Comparison of ENCODE assay signal across 8 cellular contexts in genomic region chr9:22244141-22245011, GRCh38.
A peak's percentile ranks its signal among the peaks of the same experiment; 100 is the strongest.
DNase-seq lines count a peak whose midpoint lies in the region; ATAC-seq, FAIRE-seq and TF ChIP-seq lines count a peak whose summit lies in the region.

No MANE protein-coding gene starts in this region.

- H3K9me3 ChIP-seq in AG04450 (ENCODE audit: control insufficient read depth, insufficient read depth, low read length) (no peaks in the 10 kb centered on the region), HepG2 (ENCODE audit: low read length) (no peaks in the 10 kb centered on the region), uterus (no peaks in the 10 kb centered on the region)

- intact Hi-C loops in HepG2 (cut with micrococcal nuclease; ENCODE audit: unreplicated experiment) (loop anchor here (1.0 to 2.0 kb wide), 3 partner anchors 208 to 431 kb away; partner anchors contain the start of gene CDKN2B), uterus (cut with DNase I; ENCODE audit: low total_unique reads) (loop anchor here (10.0 kb wide), 1 partner anchor 430 kb away; no protein-coding TSS in a partner anchor)

- no peaks in the 10 kb centered on the region; the same call in 1 of the 2 replicates for H4K20me1 ChIP-seq in HepG2 (ENCODE audit: insufficient read depth, low read length)

- peak; percentile 74 for TF ChIP-seq CTCF in AG04450 (IDR thresholded peaks at IDR 0.05; ENCODE audit: low read depth, low read length)
- TF ChIP-seq CTCF in brain microvascular endothelial cell (IDR thresholded peaks at IDR 0.05; ENCODE audit: low read depth, low read length, missing control alignments): peak; percentile 75
- peak; percentile 57 for TF ChIP-seq CTCF in HepG2 (CRISPR knock-in tag; IDR thresholded peaks at IDR 0.05)
- peak; percentile 24 to 47 (median 30) for TF ChIP-seq CTCF in uterus (IDR thresholded peaks at IDR 0.05)

- no peak for TF ChIP-seq RAD21 in HepG2 (CRISPR knock-in tag; IDR thresholded peaks at IDR 0.05)

- H3K27me3 ChIP-seq in AG04450 (ENCODE audit: control insufficient read depth, insufficient read depth, low read length) (no peaks in the 10 kb centered on the region), brain microvascular endothelial cell (replicated peaks) (no peaks in the 10 kb centered on the region), HepG2 (ENCODE audit: control insufficient read depth in 1 of 2, insufficient read depth in 2 of 2, low read length in 2 of 2) (no peaks in the 10 kb centered on the region), uterus (no peaks in the 10 kb centered on the region)

- in situ Hi-C loops in brain microvascular endothelial cell (cut with HindIII; ENCODE audit: low pct_ligation_motif_present, low sequenced_read_pairs) (loop anchor here (10.0 to 25.0 kb wide), 2 partner anchors 207 to 430 kb away; no protein-coding TSS in a partner anchor), HepG2 (cut with HindIII; ENCODE audit: extremely low pct_ligation_motif_present, low pct_unique_long_range_greater_than_20kb) (loop anchor here (5.0 kb wide), 1 partner anchor 213 kb away; no protein-coding TSS in a partner anchor)

- H3K27ac ChIP-seq in AG04450 (ENCODE audit: low read depth, low read length): no peak overlapping the region
- H3K27ac ChIP-seq in brain microvascular endothelial cell: peak overlapping the region; percentile 44
- H3K27ac ChIP-seq in HepG2 (ENCODE audit: extremely low read length, insufficient read depth, low read length): no peak overlapping the region
- no peak overlapping the region for H3K27ac ChIP-seq in uterus

- POLR2A ChIA-PET in AG04450 (lab: Yijun Ruan, JAX): interaction anchor here (0.6 to 0.7 kb wide), 2 partner anchors 38 to 235 kb away, joined by 3 read pairs; partner anchors contain the start of gene CDKN2B
- POLR2A ChIA-PET in HepG2 (lab: Yijun Ruan, JAX): no interaction called here

- no peak for TF ChIP-seq POLR2A in HepG2 (IDR thresholded peaks at IDR 0.05; ENCODE audit: insufficient read depth in 1 of 2, low read depth in 2 of 2, low read length in 2 of 2)
- no peak for TF ChIP-seq POLR2A in uterus (IDR thresholded peaks at IDR 0.05)

- H3K36me3 ChIP-seq in brain microvascular endothelial cell (replicated peaks): no peaks in the 10 kb centered on the region
- no peaks in the 10 kb centered on the region for H3K36me3 ChIP-seq in HepG2 (replicated peaks in 1 of 2; ENCODE audit: control insufficient read depth in 1 of 2, insufficient read depth in 2 of 2, low read length in 2 of 2)
- no peaks in the 10 kb centered on the region for H3K36me3 ChIP-seq in uterus

- DNase-seq in AG04450 (ENCODE audit: low read depth, low spot score) (no peak), GM03348 (ENCODE audit: low spot score) (peak; percentile 47), NCI-H774 (lab: John Stamatoyannopoulos, UW) (peak; percentile 75), brain microvascular endothelial cell (peak; percentile 78), HepG2 (ENCODE audit: low spot score) (peak; percentile 26), uterus (no peak)

- H3K4me3 ChIP-seq in AG04450 (ENCODE audit: low read depth, low read length) (no peak overlapping the region), brain microvascular endothelial cell (ENCODE audit: low read depth, low read length) (no peak overlapping the region), HepG2 (replicated peaks in 1 of 3; ENCODE audit: insufficient read depth in 1 of 3, low read depth in 2 of 3, low read length in 3 of 3) (no peak overlapping the region), uterus (no peak overlapping the region)

- WGBS in HepG2 (ENCODE audit: low lambda C conversion rate): 1% methylated on average over 9 of the region's 9 CpGs

- H2AFZ ChIP-seq in HepG2 (ENCODE audit: low read length): no peak overlapping the region

- BruUV-seq in HepG2 (replicated peaks; lab: Mats Ljungman, UMichigan): no TSS peak

- TF ChIP-seq EP300 in HepG2 (IDR thresholded peaks at IDR 0.05; ENCODE audit: low read depth in 2 of 2, low read length in 2 of 2) (no peak), HepG2 (CRISPR knock-in tag; IDR thresholded peaks at IDR 0.05; ENCODE audit: borderline replicate concordance) (no peak)

- FAIRE-seq in HepG2 (lab: Jason Lieb, UNC): no peak

- H3K79me2 ChIP-seq in HepG2 (ENCODE audit: insufficient read depth, low read length): no peaks in the 10 kb centered on the region

- no peak overlapping the region for H3K4me2 ChIP-seq in HepG2 (ENCODE audit: low read depth, low read length)

- no peaks in the 10 kb centered on the region for H3K4me1 ChIP-seq in HepG2 (ENCODE audit: insufficient read depth, low read length)
- no peaks in the 10 kb centered on the region for H3K4me1 ChIP-seq in uterus

- no peak overlapping the region for H3K9ac ChIP-seq in HepG2 (ENCODE audit: insufficient read depth, low read depth, low read length)

- peak; percentile 54 for ATAC-seq in HG03280 (IDR thresholded peaks at IDR 0.05; ENCODE audit: unreplicated experiment)
- peak; percentile 82 for ATAC-seq in HepG2
- no peak for ATAC-seq in HG02588 (IDR thresholded peaks at IDR 0.05; ENCODE audit: unreplicated experiment)

- CTCF ChIA-PET in AG04450 (lab: Charles Lee): interaction anchor here (0.6 to 13.2 kb wide), 87 partner anchors 9 to 1008 kb away, joined by 3 to 235 read pairs (median 5); partner anchors contain the start of genes CDKN2A, CDKN2B, CDKN2B-AS1 and MTAP
- CTCF ChIA-PET in HepG2 (lab: Yijun Ruan, JAX; ENCODE audit: low intra/inter-chr PET ratio, low total read pairs): interaction anchor here (1.3 to 2.7 kb wide), 2 partner anchors 208 to 430 kb away, joined by 5 to 27 read pairs; no protein-coding TSS in a partner anchor

TF ChIP-seq in HepG2, 621 proteins besides CTCF, POLR2A, EP300 and RAD21:
- TF ChIP-seq ZNF225 (CRISPR knock-in tag; IDR thresholded peaks at IDR 0.05): no peak
- no peak for TF ChIP-seq GATAD1 (CRISPR knock-in tag; IDR thresholded peaks at IDR 0.05)
- TF ChIP-seq SMC3 (IDR thresholded peaks at IDR 0.05; ENCODE audit: low read length): peak; percentile 33
- TF ChIP-seq ZFP1 (CRISPR knock-in tag; IDR thresholded peaks at IDR 0.05): no peak
- TF ChIP-seq SMARCE1 (IDR thresholded peaks at IDR 0.05; ENCODE audit: borderline replicate concordance): no peak
- TF ChIP-seq GABPA (IDR thresholded peaks at IDR 0.05; ENCODE audit: low read depth, low read length): no peak
- TF ChIP-seq GABPA (CRISPR knock-in tag; IDR thresholded peaks at IDR 0.05; ENCODE audit: low read depth): no peak
- TF ChIP-seq SIN3B (IDR thresholded peaks at IDR 0.05; ENCODE audit: low read length): no peak
- TF ChIP-seq ZNF549 (CRISPR knock-in tag; IDR thresholded peaks at IDR 0.05): no peak
- TF ChIP-seq KLF16 (CRISPR knock-in tag; IDR thresholded peaks at IDR 0.05): no peak
- no peak for TF ChIP-seq ZBTB42 (CRISPR knock-in tag; IDR thresholded peaks at IDR 0.05)
- TF ChIP-seq HOXA7 (CRISPR knock-in tag; IDR thresholded peaks at IDR 0.05): no peak
- no peak for TF ChIP-seq ZKSCAN1 (IDR thresholded peaks at IDR 0.05; ENCODE audit: low read length)
- no peak for TF ChIP-seq ZNF839 (CRISPR knock-in tag; IDR thresholded peaks at IDR 0.05; ENCODE audit: borderline replicate concordance)
- TF ChIP-seq ZNF816 (CRISPR knock-in tag; IDR thresholded peaks at IDR 0.05; ENCODE audit: borderline replicate concordance): no peak
- TF ChIP-seq ZHX1 (CRISPR knock-in tag; IDR thresholded peaks at IDR 0.05; ENCODE audit: low read depth): no peak
- TF ChIP-seq GLI4 (CRISPR knock-in tag; IDR thresholded peaks at IDR 0.05; ENCODE audit: borderline replicate concordance): no peak
- TF ChIP-seq ZNF790 (CRISPR knock-in tag; IDR thresholded peaks at IDR 0.05; ENCODE audit: borderline replicate concordance): no peak
- TF ChIP-seq HDAC1 (CRISPR knock-in tag; IDR thresholded peaks at IDR 0.05): no peak
- no peak for TF ChIP-seq ZBTB38 (CRISPR knock-in tag; IDR thresholded peaks at IDR 0.05)
- peak; percentile 28 to 44; a peak in 2 of 4 replicates for TF ChIP-seq MAFK (conservative IDR thresholded peaks at IDR 0.05 in 1 of 2, IDR thresholded peaks at IDR 0.05 in 1 of 2; ENCODE audit: low read length in 2 of 2)
- no peak for TF ChIP-seq ETV6 (CRISPR knock-in tag; conservative IDR thresholded peaks at IDR 0.05)
- TF ChIP-seq STAG1 (CRISPR knock-in tag; IDR thresholded peaks at IDR 0.05): peak; percentile 46

Comparison
In these comparisons a context has a peak if more than half of its experiments do, and no peak if none do; other contexts are left out.
1. DNase-seq: peak in GM03348 (single experiment), NCI-H774 (single experiment), brain microvascular endothelial cell (single experiment) and HepG2 (single experiment); none in AG04450 (single experiment) and uterus (0 of 2).
2. Peak in every context shown above with its lines, with median percentiles within 50 percentile points of each other: CTCF ChIP-seq.